ENCODE assay signal across 12 cellular contexts in genomic region chr12:64385468-64385867, GRCh38. TPM values are rescaled to one million over a fixed set of nuclear protein-coding genes. Genes with fewer than 3 reads are reported as not detected.
DNase-seq lines count a peak whose midpoint lies in the region; ATAC-seq lines count a peak whose summit lies in the region.
"Had no signal": no experiment of that assay in that cellular context is flagged by ENCODE, and none has a peak within 500 bp of the region (broad histone marks: within the 10 kb centered on the region; RNA-seq: fewer than 3 reads in every experiment).

No MANE protein-coding gene starts in this region.

- peak overlapping the region; percentile 21 for H3K4me3 Mint-ChIP-seq in activated CD4-positive, alpha-beta memory T cell treated with anti-CD3 and anti-CD28 coated beads, Interleukin-2, amount 10 ng/mL, durations not matched to agents 7 days and 5 days

- H3K4me1 ChIP-seq in thymus (ENCODE audit: control insufficient read depth, insufficient read depth, low read length): peaks cover 11% of the 10 kb centered on the region

- no peaks in the 10 kb centered on the region for H3K36me3 ChIP-seq in thymus (ENCODE audit: control insufficient read depth, insufficient read depth)
- H3K36me3 ChIP-seq: neutrophil had no signal

- H3K27ac ChIP-seq in thymus (ENCODE audit: low read depth): peak overlapping the region; percentile 18
- H3K27ac ChIP-seq: neutrophil had no signal

- peak; percentile 65 for DNase-seq in activated effector memory CD4-positive, alpha-beta T cell treated with anti-CD3 and anti-CD28 coated beads, Interleukin-2, amount 50 U/mL, for 16 hours
- DNase-seq in activated effector memory CD4-positive, alpha-beta T cell treated with Interleukin-2 at 50 U/mL for 16 hours: no peak
- peak; percentile 32 for DNase-seq in activated CD4-positive, alpha-beta memory T cell treated with anti-CD3 and anti-CD28 coated beads, Interleukin-2, amount 10 ng/mL, durations not matched to agents 7 days and 5 days
- DNase-seq in fibroblast of peridontal ligament (ENCODE audit: extremely low read depth) (peak; percentile 51), SKM-1 (lab: John Stamatoyannopoulos, UW; ENCODE audit: unreplicated experiment) (no peak), left ventricle myocardium superior (no peak)
- DNase-seq: amygdala, NCI-H69 had no signal

- peaks cover 42% of the 10 kb centered on the region for H3K4me1 Mint-ChIP-seq in activated CD4-positive, alpha-beta memory T cell treated with anti-CD3 and anti-CD28 coated beads, Interleukin-2, amount 10 ng/mL, durations not matched to agents 7 days and 5 days

- no peak overlapping the region for H3K4me3 ChIP-seq in thymus (ENCODE audit: low read length)

- 71% methylated on average over 2 of the region's 2 CpGs for WGBS in thymus

- no peak for ATAC-seq in GM18517 (IDR thresholded peaks at IDR 0.05; ENCODE audit: unreplicated experiment)
- no peak for ATAC-seq in left ventricle myocardium superior

- CTCF ChIA-PET in activated CD4-positive, alpha-beta memory T cell treated with anti-CD3 and anti-CD28 coated beads, Interleukin-2, amount 10 ng/mL, durations not matched to agents 7 days and 5 days (lab: Charles Lee): interaction anchor here (1.0 kb wide), 1 partner anchor 128 kb away, joined by 7 read pairs; no protein-coding TSS in a partner anchor

- H3K9me3 Mint-ChIP-seq in activated CD4-positive, alpha-beta memory T cell treated with anti-CD3 and anti-CD28 coated beads, Interleukin-2, amount 10 ng/mL, durations not matched to agents 7 days and 5 days: peaks cover 6% of the 10 kb centered on the region

- POLR2A ChIA-PET in activated CD4-positive, alpha-beta memory T cell treated with anti-CD3 and anti-CD28 coated beads, Interleukin-2, amount 10 ng/mL, durations not matched to agents 7 days and 5 days (lab: Charles Lee): interaction anchor here (0.6 to 1.3 kb wide), 3 partner anchors 15 to 19 kb away, joined by 3 to 5 read pairs (median 3); partner anchors contain the start of gene XPOT

- peaks cover 5% of the 10 kb centered on the region for H3K27me3 Mint-ChIP-seq in activated CD4-positive, alpha-beta memory T cell treated with anti-CD3 and anti-CD28 coated beads, Interleukin-2, amount 10 ng/mL, durations not matched to agents 7 days and 5 days

- no peaks in the 10 kb centered on the region for H3K9me3 ChIP-seq in thymus (ENCODE audit: control insufficient read depth)
- H3K9me3 ChIP-seq: neutrophil had no signal

- H3K27me3 ChIP-seq in thymus (ENCODE audit: control insufficient read depth, insufficient read depth): peaks cover 10% of the 10 kb centered on the region

- peaks cover 6% of the 10 kb centered on the region for H3K36me3 Mint-ChIP-seq in activated CD4-positive, alpha-beta memory T cell treated with anti-CD3 and anti-CD28 coated beads, Interleukin-2, amount 10 ng/mL, durations not matched to agents 7 days and 5 days (ENCODE audit: low read depth)

- H3K27ac Mint-ChIP-seq in activated CD4-positive, alpha-beta memory T cell treated with anti-CD3 and anti-CD28 coated beads, Interleukin-2, amount 10 ng/mL, durations not matched to agents 7 days and 5 days: peak overlapping the region; percentile 96

- intact Hi-C loops in left ventricle myocardium superior (cut with micrococcal nuclease): no loop called here

RNA-seq across cellular contexts. Expression of gene C12orf56, which starts 5.1 kb away (rescaled TPM):
- total RNA-seq in activated CD4-positive, alpha-beta memory T cell treated with anti-CD3 and anti-CD28 coated beads, Interleukin-2, amount 10 ng/mL, durations not matched to agents 7 days and 5 days: under 1 TPM in 1 of 2 experiments, not detected in 1; 0.40 TPM
- 7.1 TPM for polyA plus RNA-seq in thymus
- total RNA-seq in left ventricle myocardium superior: not detected
- total RNA-seq: ureter had no signal

RNA-seq across cellular contexts. Expression of gene XPOT, which starts 18.7 kb away (rescaled TPM):
- total RNA-seq in activated CD4-positive, alpha-beta memory T cell treated with anti-CD3 and anti-CD28 coated beads, Interleukin-2, amount 10 ng/mL, durations not matched to agents 7 days and 5 days: 100 to 1,000 TPM; 119 to 122 TPM
- polyA plus RNA-seq in thymus: 24.6 TPM
- 24.7 TPM for total RNA-seq in left ventricle myocardium superior

Comparison
In these comparisons a context has a peak if more than half of its experiments do, and no peak if none do; other contexts are left out.
1. DNase-seq: peak in activated effector memory CD4-positive, alpha-beta T cell treated with anti-CD3 and anti-CD28 coated beads, Interleukin-2, amount 50 U/mL, for 16 hours (single experiment), activated CD4-positive, alpha-beta memory T cell treated with anti-CD3 and anti-CD28 coated beads, Interleukin-2, amount 10 ng/mL, durations not matched to agents 7 days and 5 days (single experiment) and fibroblast of peridontal ligament (single experiment); none in activated effector memory CD4-positive, alpha-beta T cell treated with Interleukin-2 at 50 U/mL for 16 hours (single experiment), SKM-1 (single experiment) and left ventricle myocardium superior (single experiment).